8 cellular contexts compared by ENCODE assay signal in the genomic region with DNA sequence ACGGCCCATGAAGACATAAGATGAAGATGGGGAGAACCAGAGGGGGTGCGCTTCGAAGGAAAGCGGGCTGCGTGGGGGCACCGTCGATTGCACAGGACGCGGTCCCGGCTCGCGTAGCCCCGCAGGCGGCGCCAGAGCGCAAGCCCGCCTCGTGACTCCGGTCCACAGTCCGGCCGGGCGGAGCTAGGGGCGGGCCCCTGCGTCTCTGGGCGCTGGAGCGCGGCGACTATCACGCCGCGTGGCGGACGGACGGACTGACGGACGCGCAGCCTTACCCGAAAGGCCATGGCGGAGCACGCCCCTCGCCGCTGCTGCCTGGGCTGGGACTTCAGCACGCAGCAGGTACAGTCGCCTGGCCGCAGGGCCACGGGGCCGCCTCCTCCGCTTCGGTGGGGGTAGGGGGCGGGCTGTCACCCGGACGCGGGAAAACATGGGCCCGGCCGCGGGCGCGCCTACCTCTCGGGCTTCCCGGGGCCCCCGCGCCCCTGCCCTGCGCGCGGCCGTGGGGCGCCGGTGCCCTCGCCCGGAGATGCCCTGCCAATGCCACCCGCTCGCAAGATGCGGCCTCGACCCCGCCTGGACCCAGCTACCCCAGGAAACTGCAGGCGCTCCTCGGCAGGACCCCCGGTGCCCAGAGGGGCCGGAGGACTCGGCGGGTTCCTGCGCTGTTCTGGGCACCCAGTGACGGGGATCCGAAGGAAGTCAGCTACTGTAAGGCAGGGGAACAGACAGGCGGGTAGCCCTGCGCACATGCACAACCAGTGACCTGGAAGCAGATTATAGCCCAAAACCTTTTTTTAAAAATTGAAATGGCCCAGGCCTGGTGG. TPM values are rescaled to one million over a fixed set of nuclear protein-coding genes. Genes with fewer than 3 reads are reported as not detected.
DNase-seq lines count a peak whose midpoint lies in the region; ATAC-seq and TF ChIP-seq lines count a peak whose summit lies in the region.

Gene XYLB (plus strand): TSS at position 202 of the 827 bp plus-strand sequence. CDS start 84 bp downstream, at position 286.

- H3K27ac ChIP-seq in adrenal gland (peak within 1 kb of the TSS in 2 of 5 donors; percentile 15 to 58), right cardiac atrium (ENCODE audit: low read length) (no peak within 1 kb of the TSS), vagina (peak within 1 kb of the TSS; percentile 72)

- WGBS in adrenal gland, 4 donors = 1 to 23% (median 2%) methylated on average over 3 to 86 of the region's 86 CpGs
- 2% methylated on average over 86 of the region's 86 CpGs for whole genome bisulfite sequencing in right cardiac atrium

- H3K4me1 ChIP-seq in adrenal gland (replicated peaks in 1 of 2) (peaks cover 0 to 5% of the 10 kb centered on the region in 2 donors), right cardiac atrium (ENCODE audit: control insufficient read depth, insufficient read depth, low read length) (no peaks in the 10 kb centered on the region), vagina (peaks cover 10% of the 10 kb centered on the region)

- TF ChIP-seq CTCF in GM10248 (IDR thresholded peaks at IDR 0.05; ENCODE audit: control extremely low read depth, extremely low read depth, low read depth, missing control alignments) = peak; percentile 85
- TF ChIP-seq CTCF in adrenal gland (IDR thresholded peaks at IDR 0.05) = peak; percentile 67 to 94 (median 88)
- TF ChIP-seq CTCF in vagina (IDR thresholded peaks at IDR 0.05) = peak; percentile 84 to 98 (median 89)

- peak in 1 of 2 donors; percentile 51 for TF ChIP-seq POLR2A in adrenal gland (IDR thresholded peaks at IDR 0.05)
- no peak for TF ChIP-seq POLR2A in vagina (IDR thresholded peaks at IDR 0.05)

- no peaks in the 10 kb centered on the region for H3K27me3 ChIP-seq in adrenal gland
- H3K27me3 ChIP-seq in right cardiac atrium (ENCODE audit: control insufficient read depth, insufficient read depth) = no peaks in the 10 kb centered on the region
- H3K27me3 ChIP-seq in vagina = no peaks in the 10 kb centered on the region

- POLR2A ChIA-PET in GM10248 (lab: Yijun Ruan, JAX) = interaction anchor here (0.6 kb wide), 1 partner anchor 107 kb away, joined by 6 read pairs; the partner anchor contains the start of gene ACVR2B

- H3K9me3 ChIP-seq in adrenal gland (replicated peaks in 1 of 3) (no peaks in the 10 kb centered on the region), right cardiac atrium (ENCODE audit: control insufficient read depth, low read length) (no peaks in the 10 kb centered on the region), vagina (no peaks in the 10 kb centered on the region)

- intact Hi-C loops in adrenal gland (cut with DNase I) (loop anchor here (2.0 to 5.0 kb wide), 2 partner anchors 131 to 132 kb away; no protein-coding TSS in a partner anchor), right cardiac atrium (cut with DNase I) (loop anchor here (2.0 to 10.0 kb wide), 4 partner anchors 128 to 134 kb away; no protein-coding TSS in a partner anchor), vagina (cut with DNase I) (loop anchor here (5.0 to 10.0 kb wide), 2 partner anchors 136 to 212 kb away; partner anchors contain the start of genes ACAA1 and MYD88)

- H3K36me3 ChIP-seq in adrenal gland (replicated peaks in 1 of 2) (no peaks in the 10 kb centered on the region), vagina (no peaks in the 10 kb centered on the region)

- peak; percentile 99 for ATAC-seq in right cardiac atrium

- H3K4me3 ChIP-seq in adrenal gland (peak within 1 kb of the TSS; percentile 7 to 86 (median 36)), right cardiac atrium (ENCODE audit: low read length) (peak within 1 kb of the TSS; percentile 66), vagina (peak within 1 kb of the TSS; percentile 71 to 91)

- CTCF ChIA-PET in GM10248 (lab: Yijun Ruan, JAX) = interaction anchor here (0.7 to 4.1 kb wide), 55 partner anchors 8 to 654 kb away, joined by 3 to 43 read pairs (median 5); partner anchors contain the start of genes ACAA1, EXOG and OXSR1

- DNase-seq in GM10248 (ENCODE audit: extremely low spot score) (peak; percentile 93), H4 (ENCODE audit: low spot score) (peak; percentile 43), LHCN-M2 (ENCODE audit: low read depth) (peak; percentile 80), SW480 (ENCODE audit: low spot score) (peak; percentile 84), adrenal gland (peak; percentile 87 to 92 (median 88)), right cardiac atrium (peak; percentile 91 to 96 (median 95)), putamen (ENCODE audit: low spot score) (peak; percentile 73), vagina (ENCODE audit: extremely low spot score in 2 of 2) (no peak)

RNA-seq across cellular contexts. Expression of gene XYLB, which starts in this region (rescaled TPM):
- total RNA-seq in H4 (2014; rRNA removed; shearing (Covaris generic)) = 0.08 and 1.3 TPM in 2 replicates
- total RNA-seq in LHCN-M2 (2014; rRNA removed) = 2.2 and 3.0 TPM in 2 replicates
- polyA plus RNA-seq in LHCN-M2 (2012) = 2.8 TPM
- 10 to 100 TPM in 3 of 8 donors, 1 to 10 TPM in 5; 3.5 to 14.9 (median 9.3) TPM for total RNA-seq in adrenal gland
- polyA plus RNA-seq in adrenal gland = 1 to 10 TPM; 1.5 to 3.7 (median 3.4) TPM
- 1 to 10 TPM in 2 of 4 donors, under 1 TPM in 2; 0.37 to 1.3 (median 0.83) TPM for total RNA-seq in right cardiac atrium
- 0.41 TPM for polyA plus RNA-seq in right cardiac atrium
- 3.4 TPM for total RNA-seq in vagina

Comparison
In these comparisons a context has a peak if more than half of its experiments do, and no peak if none do; other contexts are left out.
1. DNase-seq: peak in GM10248 (single experiment), H4 (single experiment), LHCN-M2 (single experiment), SW480 (single experiment), adrenal gland (7 of 7), right cardiac atrium (3 of 3) and putamen (single experiment); none in vagina (0 of 2).
2. Peak in every context shown above with its lines, with median percentiles within 50 percentile points of each other: CTCF ChIP-seq and H3K4me3 ChIP-seq.